In genomic region chr4:120977435-120977997, GRCh38 we compare ENCODE assay signal across 8 cellular contexts. TPM values are rescaled to one million over a fixed set of nuclear protein-coding genes. Genes with fewer than 3 reads are reported as not detected.
A peak's percentile ranks its signal among the peaks of the same experiment; 100 is the strongest.
DNase-seq lines count a peak whose midpoint lies in the region; ATAC-seq and TF ChIP-seq lines count a peak whose summit lies in the region.

No MANE protein-coding gene starts in this region.

- DNase-seq in ACHN (peak; percentile 48), NCI-H460 (ENCODE audit: extremely low read depth, low read depth) (peak; percentile 18), colonic mucosa (peak; percentile 59), neural progenitor cell (ENCODE audit: low spot score) (peak; percentile 31), aorta (no peak)
- no peak for DNase-seq in activated CD4-positive, alpha-beta memory T cell treated with anti-CD3 and anti-CD28 coated beads for 36 hours

- H3K9me3 ChIP-seq in colonic mucosa (no peaks in the 10 kb centered on the region), neural progenitor cell (ENCODE audit: low read depth) (no peaks in the 10 kb centered on the region), aorta (ENCODE audit: control insufficient read depth, low read length) (no peaks in the 10 kb centered on the region)

- 72 to 77% methylated on average over 2 of the region's 2 CpGs for WGBS in aorta, 2 donors

- H3F3A ChIP-seq in neural progenitor cell (ENCODE audit: low read depth) = no peaks in the 10 kb centered on the region

- no peaks in the 10 kb centered on the region for H3K27me3 Mint-ChIP-seq in neural progenitor cell (ENCODE audit: insufficient read depth, low read depth)
- H3K27me3 Mint-ChIP-seq in activated CD4-positive, alpha-beta memory T cell treated with anti-CD3 and anti-CD28 coated beads for 36 hours = no peaks in the 10 kb centered on the region

- peak; percentile 43; the same call in 1 of the 2 replicates for TF ChIP-seq CTCF in GM12874 (IDR thresholded peaks at IDR 0.05; ENCODE audit: insufficient read depth, low read depth, low read length)
- TF ChIP-seq CTCF in colonic mucosa (IDR thresholded peaks at IDR 0.05) = peak; percentile 46
- TF ChIP-seq CTCF in neural progenitor cell (IDR thresholded peaks at IDR 0.05) = peak; percentile 46

- H3K36me3 Mint-ChIP-seq in neural progenitor cell = no peaks in the 10 kb centered on the region
- no peaks in the 10 kb centered on the region for H3K36me3 Mint-ChIP-seq in activated CD4-positive, alpha-beta memory T cell treated with anti-CD3 and anti-CD28 coated beads for 36 hours

- H3K4me3 ChIP-seq in colonic mucosa (no peak overlapping the region), neural progenitor cell (no peak overlapping the region), aorta (ENCODE audit: low read length in 2 of 2) (no peak overlapping the region)

- no peaks in the 10 kb centered on the region for H3K9me3 Mint-ChIP-seq in neural progenitor cell
- H3K9me3 Mint-ChIP-seq in activated CD4-positive, alpha-beta memory T cell treated with anti-CD3 and anti-CD28 coated beads for 36 hours = no peaks in the 10 kb centered on the region

- no peak overlapping the region for H3K9ac ChIP-seq in colonic mucosa (ENCODE audit: low read depth in 2 of 2, low read length in 2 of 2)
- H3K9ac ChIP-seq in neural progenitor cell = no peak overlapping the region

- no peak overlapping the region for H3K4me2 ChIP-seq in neural progenitor cell

- no peaks in the 10 kb centered on the region for H3K36me3 ChIP-seq in colonic mucosa
- H3K36me3 ChIP-seq in neural progenitor cell = no peaks in the 10 kb centered on the region
- H3K36me3 ChIP-seq in aorta (ENCODE audit: control insufficient read depth in 1 of 2, insufficient read depth in 2 of 2, low read length in 1 of 2) = no peaks in the 10 kb centered on the region

- H3K79me2 ChIP-seq in neural progenitor cell (ENCODE audit: low read depth) = no peaks in the 10 kb centered on the region

- CTCF ChIA-PET in activated CD4-positive, alpha-beta memory T cell treated with anti-CD3 and anti-CD28 coated beads for 36 hours (lab: Charles Lee) = interaction anchor here (0.7 to 1.7 kb wide), 9 partner anchors 10 to 816 kb away, joined by 3 to 7 read pairs (median 4); no protein-coding TSS in a partner anchor

- no peaks in the 10 kb centered on the region for H3K27me3 ChIP-seq in colonic mucosa
- no peaks in the 10 kb centered on the region for H3K27me3 ChIP-seq in neural progenitor cell
- peaks cover 0 to 2% of the 10 kb centered on the region in 2 donors for H3K27me3 ChIP-seq in aorta (ENCODE audit: control insufficient read depth in 1 of 2, insufficient read depth in 2 of 2, low read length in 1 of 2)

- H3K4me3 Mint-ChIP-seq in neural progenitor cell = no peak overlapping the region
- H3K4me3 Mint-ChIP-seq in activated CD4-positive, alpha-beta memory T cell treated with anti-CD3 and anti-CD28 coated beads for 36 hours = no peak overlapping the region

- no peak overlapping the region for H2AFZ ChIP-seq in neural progenitor cell (replicated peaks)

- H3K27ac ChIP-seq in colonic mucosa = no peak overlapping the region
- no peak overlapping the region for H3K27ac ChIP-seq in neural progenitor cell
- H3K27ac ChIP-seq in aorta (ENCODE audit: low read depth in 1 of 2, low read length in 2 of 2) = no peak overlapping the region

- H3K4me1 Mint-ChIP-seq in neural progenitor cell = peaks cover 4% of the 10 kb centered on the region
- no peaks in the 10 kb centered on the region for H3K4me1 Mint-ChIP-seq in activated CD4-positive, alpha-beta memory T cell treated with anti-CD3 and anti-CD28 coated beads for 36 hours (ENCODE audit: low read depth)

- peak; percentile 84 for ATAC-seq in HG02610 (IDR thresholded peaks at IDR 0.05; ENCODE audit: unreplicated experiment)
- ATAC-seq in aorta (ENCODE audit: low FRiP score) = no peak

- no peak overlapping the region for H3K27ac Mint-ChIP-seq in neural progenitor cell
- no peak overlapping the region for H3K27ac Mint-ChIP-seq in activated CD4-positive, alpha-beta memory T cell treated with anti-CD3 and anti-CD28 coated beads for 36 hours

- in situ Hi-C loops in ACHN (cut with HindIII; ENCODE audit: low pct_ligation_motif_present, low pct_unique_long_range_greater_than_20kb, low sequenced_read_pairs) = no loop called here

- H3K4me1 ChIP-seq in colonic mucosa = no peaks in the 10 kb centered on the region
- H3K4me1 ChIP-seq in neural progenitor cell = no peaks in the 10 kb centered on the region
- no peaks in the 10 kb centered on the region for H3K4me1 ChIP-seq in aorta (ENCODE audit: control insufficient read depth in 1 of 2, insufficient read depth in 2 of 2, low read length in 2 of 2)

- intact Hi-C loops in colonic mucosa (cut with DNase I) (loop anchor here (5.0 kb wide), 1 partner anchor 260 kb away; no protein-coding TSS in a partner anchor), aorta (cut with DNase I) (no loop called here)
- intact Hi-C loops in activated CD4-positive, alpha-beta memory T cell treated with anti-CD3 and anti-CD28 coated beads for 36 hours (cut with micrococcal nuclease) = loop anchor here (5.0 to 10.0 kb wide), 2 partner anchors 260 to 823 kb away; no protein-coding TSS in a partner anchor

- H4K20me1 ChIP-seq in neural progenitor cell (ENCODE audit: low read depth) = no peaks in the 10 kb centered on the region

- POLR2A ChIA-PET in activated CD4-positive, alpha-beta memory T cell treated with anti-CD3 and anti-CD28 coated beads for 36 hours (lab: Charles Lee) = no interaction called here

RNA-seq across cellular contexts. Expression of gene PRDM5, which starts 55.0 kb away (rescaled TPM):
- total RNA-seq in NCI-H460 (2014; rRNA removed; shearing (Covaris generic)) = 10.0 and 11.9 TPM in 2 replicates
- polyA plus RNA-seq in NCI-H460 (2014; cell fraction: nucleus; rRNA removed) = 7.4 and 10.6 TPM in 2 replicates
- total RNA-seq in colonic mucosa (1 to 10 TPM; 9.2 to 9.3 TPM), neural progenitor cell (ENCODE audit: low replicate concordance) (36.2 and 51.7 TPM in 2 replicates), aorta (10 to 100 TPM; 14.0 to 26.0 TPM)
- polyA plus RNA-seq in aorta = 1 to 10 TPM; 4.4 to 4.6 TPM
- under 1 TPM; 0.17 TPM for total RNA-seq in activated CD4-positive, alpha-beta memory T cell treated with anti-CD3 and anti-CD28 coated beads for 36 hours

Comparison
In these comparisons a context has a peak if more than half of its experiments do, and no peak if none do; other contexts are left out.
1. DNase-seq: peak in ACHN (single experiment), NCI-H460 (single experiment), colonic mucosa (single experiment) and neural progenitor cell (single experiment); none in aorta (0 of 2) and activated CD4-positive, alpha-beta memory T cell treated with anti-CD3 and anti-CD28 coated beads for 36 hours (single experiment).
2. intact Hi-C loops: an anchor here in colonic mucosa (5.0 kb wide) and activated CD4-positive, alpha-beta memory T cell treated with anti-CD3 and anti-CD28 coated beads for 36 hours (5.0 to 10.0 kb wide); none called in aorta.
3. Peak in every context shown above with its lines, with median percentiles within 50 percentile points of each other: CTCF ChIP-seq.